ENCODE assay signal across 23 cellular contexts in the genomic region with DNA sequence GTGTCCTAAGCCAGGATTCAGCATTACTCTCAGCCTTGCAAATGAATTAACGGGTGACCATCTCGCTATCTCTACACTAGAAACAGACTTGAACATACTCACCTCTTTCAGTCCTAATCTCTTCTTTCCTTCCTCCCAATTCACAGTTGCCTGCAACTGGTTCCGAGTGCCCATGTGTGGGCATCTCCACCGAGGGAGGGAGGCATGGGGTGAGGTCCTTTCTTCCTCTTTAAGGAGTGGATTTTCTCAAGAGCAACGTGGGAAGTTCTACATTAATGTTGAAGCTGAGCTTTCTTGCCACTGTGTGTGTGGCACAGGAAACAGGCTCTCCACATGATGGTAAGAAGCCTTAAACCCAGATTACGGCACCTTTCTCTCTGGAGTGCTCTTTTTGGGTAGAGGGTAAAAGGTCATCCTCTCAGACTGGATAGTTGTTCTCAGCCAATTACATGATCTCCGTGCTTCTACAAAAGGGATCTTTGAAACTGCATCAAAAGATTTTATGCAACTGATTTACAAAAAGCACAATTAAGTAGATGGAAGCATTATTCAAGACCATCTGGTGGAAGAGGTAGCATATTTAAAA.
"Had no signal": no experiment of that assay in that cellular context is flagged by ENCODE, and none has a peak within 500 bp of the region (broad histone marks: within the 10 kb centered on the region; RNA-seq: fewer than 3 reads in every experiment).

No MANE protein-coding gene starts in this region.

- H3K27ac Mint-ChIP-seq: mesothelial cell of epicardium; naive B cell; natural killer cell treated with Interleukin-12 subunit alpha and Interleukin-12 subunit beta and Interleukin-15 and Interleukin-18, amount 100 ng/mL, for 72 hours; progenitor cell of endocrine pancreas; stimulated activated naive B cell treated with anti-CD40 and anti-IgM and Interleukin-4, amounts not matched to agents 10 μg/mL and 1 μg/mL and 100 μg/mL, for 72 hours; stimulated activated naive CD8-positive, alpha-beta T cell treated with anti-CD3 and anti-CD28 coated beads, Interleukin-15, Interleukin-2, amounts not matched to agents 100 ng/mL and 50 ng/mL, for 24 hours had no signal

- H3K36me3 ChIP-seq: gastrocnemius medialis, right lobe of liver, thoracic aorta, tibial nerve, upper lobe of left lung had no signal

- ATAC-seq: gastrocnemius medialis; left lobe of liver; mucosa of descending colon; natural killer cell treated with Interleukin-12 subunit alpha and Interleukin-12 subunit beta and Interleukin-15 and Interleukin-18, amount 100 ng/mL, for 72 hours had no signal

- H3K4me3 ChIP-seq: dorsolateral prefrontal cortex, gastrocnemius medialis, mucosa of descending colon, right lobe of liver, tibial nerve, upper lobe of left lung had no signal

- H3K9me3 ChIP-seq: gastrocnemius medialis, mucosa of descending colon, right lobe of liver, thoracic aorta, tibial nerve, upper lobe of left lung had no signal

- H3K36me3 Mint-ChIP-seq: mesothelial cell of epicardium; naive B cell; natural killer cell treated with Interleukin-12 subunit alpha and Interleukin-12 subunit beta and Interleukin-15 and Interleukin-18, amount 100 ng/mL, for 72 hours; stimulated activated naive B cell treated with anti-CD40 and anti-IgM and Interleukin-4, amounts not matched to agents 10 μg/mL and 1 μg/mL and 100 μg/mL, for 72 hours had no signal

- H3K27me3 ChIP-seq: gastrocnemius medialis, right lobe of liver, tibial nerve, upper lobe of left lung had no signal

- DNase-seq: dorsolateral prefrontal cortex; effector CD4-positive, alpha-beta T cell; foreskin fibroblast; gastrocnemius medialis; head of caudate nucleus; mesenchymal stem cell; mucosa of descending colon; right lobe of liver; small intestine; stimulated activated CD4-positive, alpha-beta T cell treated with anti-CD3 and anti-CD28 coated beads, Interleukin-15, amount 100 ng/mL, for 24 hours; stimulated activated CD4-positive, alpha-beta T cell treated with anti-CD3 and anti-CD28 coated beads, Interleukin-2, amount 100 ng/mL, for 48 hours; stimulated activated naive B cell treated with anti-CD40 and anti-IgM and Interleukin-4, amounts not matched to agents 10 μg/mL and 1 μg/mL and 100 μg/mL, for 72 hours; upper lobe of left lung had no signal

- H3K27me3 Mint-ChIP-seq: progenitor cell of endocrine pancreas had no signal

- H3K9ac ChIP-seq: parathyroid adenoma had no signal

- H3K27ac ChIP-seq: dorsolateral prefrontal cortex, gastrocnemius medialis, parathyroid adenoma, right lobe of liver, thoracic aorta, tibial nerve, upper lobe of left lung had no signal

- H3K4me1 ChIP-seq: parathyroid adenoma, right lobe of liver had no signal

- H3K4me3 Mint-ChIP-seq: mesothelial cell of epicardium; natural killer cell treated with Interleukin-12 subunit alpha and Interleukin-12 subunit beta and Interleukin-15 and Interleukin-18, amount 100 ng/mL, for 72 hours; neural crest cell; stimulated activated naive B cell treated with anti-CD40 and anti-IgM and Interleukin-4, amounts not matched to agents 10 μg/mL and 1 μg/mL and 100 μg/mL, for 72 hours; stimulated activated naive CD8-positive, alpha-beta T cell treated with anti-CD3 and anti-CD28 coated beads, Interleukin-15, Interleukin-2, amounts not matched to agents 100 ng/mL and 50 ng/mL, for 24 hours had no signal
